ENCODE assay signal across 19 cellular contexts in the genomic region with DNA sequence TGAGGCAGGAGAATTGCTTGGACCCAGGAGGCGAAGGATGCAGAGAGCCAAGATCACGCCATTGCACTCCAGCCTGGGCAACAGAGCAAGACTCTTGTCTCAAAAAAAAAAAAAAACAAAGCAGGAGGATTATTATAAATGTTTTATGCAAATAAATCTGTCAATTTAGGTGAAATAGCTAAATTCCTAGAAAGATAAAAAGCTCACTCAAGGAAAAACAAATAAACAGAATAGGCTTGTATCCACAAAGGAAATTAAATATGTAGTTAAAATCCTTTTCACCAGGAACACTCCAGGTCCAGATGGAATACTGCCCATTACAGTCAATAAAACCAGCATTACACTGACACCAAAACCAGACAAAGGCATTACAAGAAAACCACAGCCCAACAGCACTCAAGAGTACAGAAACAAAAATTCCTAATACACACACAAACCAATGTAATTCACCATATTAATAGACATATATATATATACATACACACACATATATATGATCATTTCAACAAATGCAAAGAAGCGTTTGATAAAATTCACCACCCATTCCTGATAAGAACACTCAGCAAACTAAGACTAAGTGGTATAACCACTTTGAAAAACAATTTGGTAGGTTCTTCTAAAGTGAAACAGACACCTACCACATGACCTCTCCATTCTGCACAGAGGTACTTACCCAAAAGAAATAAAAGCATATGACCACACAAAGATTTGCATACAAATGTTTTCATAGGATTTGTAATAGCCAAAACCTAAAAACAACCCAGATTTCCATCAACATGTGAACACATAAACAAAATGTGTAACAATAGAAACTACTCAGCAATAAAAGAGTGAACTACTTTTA. TPM values are rescaled to one million over a fixed set of nuclear protein-coding genes. Genes with fewer than 3 reads are reported as not detected.
DNase-seq lines count a peak whose midpoint lies in the region; ATAC-seq and TF ChIP-seq lines count a peak whose summit lies in the region.
"Had no signal": no experiment of that assay in that cellular context is flagged by ENCODE, and none has a peak within 500 bp of the region (broad histone marks: within the 10 kb centered on the region; RNA-seq: fewer than 3 reads in every experiment).

No MANE protein-coding gene starts in this region.

- peak; percentile 46 for ATAC-seq in HG03378 (IDR thresholded peaks at IDR 0.05; ENCODE audit: unreplicated experiment)
- peak; percentile 92 for ATAC-seq in activated T-helper 17 cell treated with anti-CD3 and anti-CD28 coated beads, Interleukin-2, amount 50 U/mL, for 72 hours (replicated peaks)
- ATAC-seq in HG02610 (IDR thresholded peaks at IDR 0.05; ENCODE audit: unreplicated experiment), result no peak
- ATAC-seq: left lobe of liver, T-cell had no signal

- 0 out of 2 replicates have a peak, but pooled peaks cover 5% of the 10 kb centered on the region for H4K20me1 ChIP-seq in Karpas-422 (ENCODE audit: insufficient read depth, low read depth, low read length)

- peak overlapping the region; percentile 41 for H3K27ac Mint-ChIP-seq in activated naive CD4-positive, alpha-beta T cell treated with anti-CD3 and anti-CD28 coated beads, Interleukin-2, amount 50 U/mL, for 24 hours
- no peak overlapping the region for H3K27ac Mint-ChIP-seq in activated naive CD4-positive, alpha-beta T cell treated with anti-CD3 and anti-CD28 coated beads, Interleukin-2, amount 10 ng/mL, durations not matched to agents 7 days and 5 days
- H3K27ac Mint-ChIP-seq in activated T-helper 17 cell treated with anti-CD3 and anti-CD28 coated beads, Interleukin-2, amount 50 U/mL, for 72 hours, result peak overlapping the region; percentile 2
- H3K27ac Mint-ChIP-seq: activated naive CD8-positive, alpha-beta T cell treated with anti-CD3 and anti-CD28 coated beads, Interleukin-2, amount 10 ng/mL, durations not matched to agents 7 days and 5 days; T-cell had no signal

- no peak for TF ChIP-seq CTCF in prostate gland (IDR thresholded peaks at IDR 0.05)

- H3K79me2 ChIP-seq in Karpas-422 (ENCODE audit: low read length), result peaks cover 98% of the 10 kb centered on the region

- H3K4me3 ChIP-seq in prostate gland (no peak overlapping the region), Karpas-422 (ENCODE audit: low read length) (no peak overlapping the region)
- H3K4me3 ChIP-seq: BLaER1 had no signal

- H3K27me3 ChIP-seq in prostate gland (replicated peaks; ENCODE audit: insufficient read depth), result no peaks in the 10 kb centered on the region
- H3K27me3 ChIP-seq in Karpas-422 (ENCODE audit: low read length), result no peaks in the 10 kb centered on the region
- H3K27me3 ChIP-seq: BLaER1 had no signal

- no peak overlapping the region for H3K9ac ChIP-seq in Karpas-422 (ENCODE audit: low read length)
- H3K9ac ChIP-seq: BLaER1 had no signal

- no peaks in the 10 kb centered on the region for H3K9me2 ChIP-seq in Karpas-422 (replicated peaks; ENCODE audit: insufficient read depth, low read length)

- H3K36me3 ChIP-seq in prostate gland, result no peaks in the 10 kb centered on the region
- H3K36me3 ChIP-seq in Karpas-422 (ENCODE audit: insufficient read depth, low read length), result peaks cover 19% of the 10 kb centered on the region
- H3K36me3 ChIP-seq: WERI-Rb-1 had no signal

- H3K27ac ChIP-seq in prostate gland (no peak overlapping the region), Karpas-422 (ENCODE audit: low read length) (no peak overlapping the region)
- H3K27ac ChIP-seq: BLaER1, WERI-Rb-1 had no signal

- H3K9me3 Mint-ChIP-seq in activated naive CD4-positive, alpha-beta T cell treated with anti-CD3 and anti-CD28 coated beads, Interleukin-2, amount 50 U/mL, for 24 hours, result no peaks in the 10 kb centered on the region
- no peaks in the 10 kb centered on the region for H3K9me3 Mint-ChIP-seq in activated naive CD4-positive, alpha-beta T cell treated with anti-CD3 and anti-CD28 coated beads, Interleukin-2, amount 10 ng/mL, durations not matched to agents 7 days and 5 days
- H3K9me3 Mint-ChIP-seq in activated T-helper 17 cell treated with anti-CD3 and anti-CD28 coated beads, Interleukin-2, amount 50 U/mL, for 72 hours, result no peaks in the 10 kb centered on the region
- H3K9me3 Mint-ChIP-seq: activated naive CD8-positive, alpha-beta T cell treated with anti-CD3 and anti-CD28 coated beads, Interleukin-2, amount 10 ng/mL, durations not matched to agents 7 days and 5 days; T-cell had no signal

- H3K27me3 Mint-ChIP-seq in activated naive CD4-positive, alpha-beta T cell treated with anti-CD3 and anti-CD28 coated beads, Interleukin-2, amount 50 U/mL, for 24 hours, result no peaks in the 10 kb centered on the region
- no peaks in the 10 kb centered on the region for H3K27me3 Mint-ChIP-seq in activated naive CD4-positive, alpha-beta T cell treated with anti-CD3 and anti-CD28 coated beads, Interleukin-2, amount 10 ng/mL, durations not matched to agents 7 days and 5 days
- H3K27me3 Mint-ChIP-seq in activated T-helper 17 cell treated with anti-CD3 and anti-CD28 coated beads, Interleukin-2, amount 50 U/mL, for 72 hours, result no peaks in the 10 kb centered on the region
- H3K27me3 Mint-ChIP-seq: activated naive CD8-positive, alpha-beta T cell treated with anti-CD3 and anti-CD28 coated beads, Interleukin-2, amount 10 ng/mL, durations not matched to agents 7 days and 5 days; T-cell had no signal

- DNase-seq in activated naive CD4-positive, alpha-beta T cell treated with anti-CD3 and anti-CD28 coated beads, Interleukin-2, amount 10 ng/mL, durations not matched to agents 7 days and 5 days, result no peak
- DNase-seq in prostate gland (ENCODE audit: low spot score), result peak; percentile 14
- no peak for DNase-seq in Karpas-422
- DNase-seq in NCI-H1417 treated with DMSO at 0.1 percent for 48 hours (lab: John Stamatoyannopoulos, UW), result no peak
- DNase-seq: activated naive CD8-positive, alpha-beta T cell treated with anti-CD3 and anti-CD28 coated beads, Interleukin-2, amount 10 ng/mL, durations not matched to agents 7 days and 5 days; DMS 273 treated with DMSO at 0.1 percent for 48 hours; Kasumi-1; NCI-H1417; nucleus accumbens; SHP77; stimulated activated CD4-positive, alpha-beta T cell treated with anti-CD3 and anti-CD28 coated beads, Interleukin-12 subunit alpha, Interleukin-12 subunit beta, amount 100 ng/mL, for 4 hours; T-cell; WERI-Rb-1 had no signal

- no peak overlapping the region for H3K4me2 ChIP-seq in Karpas-422 (ENCODE audit: low read depth, low read length, poor library complexity, severe bottlenecking)
- H3K4me2 ChIP-seq: BLaER1 had no signal

- TF ChIP-seq POLR2A in prostate gland (IDR thresholded peaks at IDR 0.05), result no peak

- CTCF ChIA-PET in activated naive CD4-positive, alpha-beta T cell treated with anti-CD3 and anti-CD28 coated beads, Interleukin-2, amount 10 ng/mL, durations not matched to agents 7 days and 5 days (lab: Charles Lee), result interaction anchor here (0.7 kb wide), 1 partner anchor 42 kb away, joined by 3 read pairs; no protein-coding TSS in a partner anchor

- no peak overlapping the region for H3K4me3 Mint-ChIP-seq in activated naive CD4-positive, alpha-beta T cell treated with anti-CD3 and anti-CD28 coated beads, Interleukin-2, amount 50 U/mL, for 24 hours
- no peak overlapping the region for H3K4me3 Mint-ChIP-seq in activated naive CD4-positive, alpha-beta T cell treated with anti-CD3 and anti-CD28 coated beads, Interleukin-2, amount 10 ng/mL, durations not matched to agents 7 days and 5 days
- H3K4me3 Mint-ChIP-seq in activated T-helper 17 cell treated with anti-CD3 and anti-CD28 coated beads, Interleukin-2, amount 50 U/mL, for 72 hours, result no peak overlapping the region
- H3K4me3 Mint-ChIP-seq: activated naive CD8-positive, alpha-beta T cell treated with anti-CD3 and anti-CD28 coated beads, Interleukin-2, amount 10 ng/mL, durations not matched to agents 7 days and 5 days; T-cell had no signal

- 76% methylated on average over 3 of the region's 3 CpGs for WGBS in prostate gland

- H3K4me1 ChIP-seq in prostate gland (replicated peaks) (no peaks in the 10 kb centered on the region), Karpas-422 (ENCODE audit: low read length) (peaks cover 5% of the 10 kb centered on the region; the same call in 1 of the 2 replicates)

- H2AFZ ChIP-seq in Karpas-422 (ENCODE audit: low read length), result no peak overlapping the region

- intact Hi-C loops in prostate gland (cut with DNase I), result no loop called here

- peaks cover 72% of the 10 kb centered on the region for H3K4me1 Mint-ChIP-seq in activated naive CD4-positive, alpha-beta T cell treated with anti-CD3 and anti-CD28 coated beads, Interleukin-2, amount 50 U/mL, for 24 hours
- peaks cover 5% of the 10 kb centered on the region for H3K4me1 Mint-ChIP-seq in activated naive CD4-positive, alpha-beta T cell treated with anti-CD3 and anti-CD28 coated beads, Interleukin-2, amount 10 ng/mL, durations not matched to agents 7 days and 5 days
- H3K4me1 Mint-ChIP-seq in activated T-helper 17 cell treated with anti-CD3 and anti-CD28 coated beads, Interleukin-2, amount 50 U/mL, for 72 hours, result peaks cover 40% of the 10 kb centered on the region

- H3K9me3 ChIP-seq in prostate gland (no peaks in the 10 kb centered on the region), Karpas-422 (ENCODE audit: low read length) (no peaks in the 10 kb centered on the region)

- peaks cover 23% of the 10 kb centered on the region for H3K36me3 Mint-ChIP-seq in activated naive CD4-positive, alpha-beta T cell treated with anti-CD3 and anti-CD28 coated beads, Interleukin-2, amount 50 U/mL, for 24 hours
- peaks cover 44% of the 10 kb centered on the region for H3K36me3 Mint-ChIP-seq in activated naive CD4-positive, alpha-beta T cell treated with anti-CD3 and anti-CD28 coated beads, Interleukin-2, amount 10 ng/mL, durations not matched to agents 7 days and 5 days
- peaks cover 59% of the 10 kb centered on the region for H3K36me3 Mint-ChIP-seq in activated T-helper 17 cell treated with anti-CD3 and anti-CD28 coated beads, Interleukin-2, amount 50 U/mL, for 72 hours (ENCODE audit: low read depth)

RNA-seq across cellular contexts. Expression of a gene that starts 38.8 kb away (rescaled TPM):
- total RNA-seq in activated T-helper 17 cell treated with anti-CD3 and anti-CD28 coated beads, Interleukin-2, amount 50 U/mL, for 72 hours, result 10 to 100 TPM; 51.5 to 74.9 TPM
- total RNA-seq in prostate gland, result 10 to 100 TPM; 37.8 to 60.6 TPM
- total RNA-seq in Karpas-422 (2014; rRNA removed; shearing (Covaris generic); ENCODE audit: low replicate concordance), result 46.0 and 79.8 TPM in 2 replicates
